In genomic region chr2:85278361-85278760, GRCh38 we compare ENCODE assay signal across 19 cellular contexts. TPM values are rescaled to one million over a fixed set of nuclear protein-coding genes. Genes with fewer than 3 reads are reported as not detected.
DNase-seq lines count a peak whose midpoint lies in the region; ATAC-seq and TF ChIP-seq lines count a peak whose summit lies in the region.
"Had no signal": no experiment of that assay in that cellular context is flagged by ENCODE, and none has a peak within 500 bp of the region (broad histone marks: within the 10 kb centered on the region; RNA-seq: fewer than 3 reads in every experiment).

No MANE protein-coding gene starts in this region.

- no peaks in the 10 kb centered on the region for H3K9me3 Mint-ChIP-seq in Caco-2 (ENCODE audit: unreplicated experiment)
- H3K9me3 Mint-ChIP-seq: activated naive CD4-positive, alpha-beta T cell treated with anti-CD3 and anti-CD28 coated beads, Interleukin-2, amount 50 U/mL, for 24 hours; central memory CD8-positive, alpha-beta T cell had no signal

- H4K20me1 ChIP-seq in Karpas-422 (ENCODE audit: insufficient read depth, low read depth, low read length): no peaks in the 10 kb centered on the region

- POLR2A ChIA-PET in Caco-2 (lab: Charles Lee): no interaction called here

- no peak overlapping the region for H3K27ac Mint-ChIP-seq in Caco-2 (ENCODE audit: unreplicated experiment)
- H3K27ac Mint-ChIP-seq: activated naive CD4-positive, alpha-beta T cell treated with anti-CD3 and anti-CD28 coated beads, Interleukin-2, amount 50 U/mL, for 24 hours had no signal

- H3K79me2 ChIP-seq in Karpas-422 (ENCODE audit: low read length): no peaks in the 10 kb centered on the region

- H3K9me3 ChIP-seq in adipocyte (ENCODE audit: control insufficient read depth, low read length) (no peaks in the 10 kb centered on the region), gastrocnemius medialis (no peaks in the 10 kb centered on the region), Karpas-422 (ENCODE audit: low read length) (no peaks in the 10 kb centered on the region), Caco-2 (no peaks in the 10 kb centered on the region)
- H3K9me3 ChIP-seq: mucosa of descending colon, upper lobe of right lung had no signal

- intact Hi-C loops in gastrocnemius medialis (cut with DNase I; ENCODE audit: low total_unique reads) (loop anchor here (2.0 kb wide), 1 partner anchor 30 kb away; no protein-coding TSS in a partner anchor), Caco-2 (cut with micrococcal nuclease; ENCODE audit: unreplicated experiment) (no loop called here)

- BruUV-seq in Caco-2 (replicated peaks; lab: Mats Ljungman, UMichigan): no TSS peak

- H3K27me3 Mint-ChIP-seq in Caco-2 (ENCODE audit: insufficient read depth, unreplicated experiment): no peaks in the 10 kb centered on the region
- H3K27me3 Mint-ChIP-seq: activated naive CD4-positive, alpha-beta T cell treated with anti-CD3 and anti-CD28 coated beads, Interleukin-2, amount 50 U/mL, for 24 hours had no signal

- peak overlapping the region in 3 of 4 donors; percentile 37 to 53 (median 43) for H3K27ac ChIP-seq in gastrocnemius medialis
- no peak overlapping the region for H3K27ac ChIP-seq in Karpas-422 (ENCODE audit: low read length)
- H3K27ac ChIP-seq: C4-2B had no signal

- no peak for TF ChIP-seq CTCF in fibroblast of mammary gland (conservative IDR thresholded peaks at IDR 0.05; ENCODE audit: control insufficient read depth, insufficient read depth, low read depth, low read length)
- TF ChIP-seq CTCF in gastrocnemius medialis (IDR thresholded peaks at IDR 0.05 in 4 of 5, conservative IDR thresholded peaks at IDR 0.05 in 1 of 5): no peak
- no peak for TF ChIP-seq CTCF in Caco-2 (IDR thresholded peaks at IDR 0.05; ENCODE audit: insufficient read depth in 1 of 2, low read depth in 1 of 2, low read length in 1 of 2, severe bottlenecking in 1 of 2, unreplicated experiment in 1 of 2)

- H3K9ac ChIP-seq in adipocyte (ENCODE audit: low read length): no peak overlapping the region
- H3K9ac ChIP-seq in Karpas-422 (ENCODE audit: low read length): no peak overlapping the region

- in situ Hi-C loops in gastrocnemius medialis (cut with MboI; ENCODE audit: low sequenced_read_pairs in 4 of 4): loop anchor here in 1 of 4 donors (10.0 to 25.0 kb wide), 2 partner anchors 154 to 791 kb away; no protein-coding TSS in a partner anchor

- DNase-seq in EL (peak; percentile 56), adipocyte (ENCODE audit: low read depth) (peak; percentile 69), fibroblast of mammary gland (ENCODE audit: low read depth) (peak; percentile 75), gastrocnemius medialis (no peak), Karpas-422 (no peak), midbrain (lab: John Stamatoyannopoulos, UW) (no peak), activated gamma-delta T cell (lab: John Stamatoyannopoulos, UW) (no peak), Caco-2 (no peak)
- DNase-seq: activated CD4-positive, CD25-positive, alpha-beta regulatory T cell; activated CD8-positive, alpha-beta memory T cell treated with anti-CD3 and anti-CD28 coated beads, Interleukin-2, amount 50 U/mL, for 4 hours; erythroblast; NCI-H446 treated with DMSO at 0.1 percent for 48 hours; upper lobe of right lung had no signal

- CTCF ChIA-PET in Caco-2 (lab: Charles Lee): no interaction called here

- no peak overlapping the region for H3K4me3 Mint-ChIP-seq in Caco-2 (ENCODE audit: unreplicated experiment)
- H3K4me3 Mint-ChIP-seq: activated naive CD4-positive, alpha-beta T cell treated with anti-CD3 and anti-CD28 coated beads, Interleukin-2, amount 50 U/mL, for 24 hours; central memory CD8-positive, alpha-beta T cell had no signal

- H3K4me3 ChIP-seq in adipocyte (ENCODE audit: low read length) (peak overlapping the region; percentile 31), fibroblast of mammary gland (ENCODE audit: control insufficient read depth, low read depth, low read length) (no peak overlapping the region), gastrocnemius medialis (no peak overlapping the region), Karpas-422 (ENCODE audit: low read length) (no peak overlapping the region), Caco-2 (ENCODE audit: low read depth, low read length) (no peak overlapping the region)
- H3K4me3 ChIP-seq: GM12878, mucosa of descending colon, upper lobe of right lung had no signal

- no peaks in the 10 kb centered on the region for H3K36me3 Mint-ChIP-seq in Caco-2 (ENCODE audit: insufficient read depth, unreplicated experiment)
- H3K36me3 Mint-ChIP-seq: activated naive CD4-positive, alpha-beta T cell treated with anti-CD3 and anti-CD28 coated beads, Interleukin-2, amount 50 U/mL, for 24 hours had no signal

- H3K4me2 ChIP-seq in Karpas-422 (ENCODE audit: low read depth, low read length, poor library complexity, severe bottlenecking): no peak overlapping the region

- H3K27me3 ChIP-seq in adipocyte (replicated peaks; ENCODE audit: control insufficient read depth, insufficient read depth, low read length) (no peaks in the 10 kb centered on the region), gastrocnemius medialis (no peaks in the 10 kb centered on the region), Karpas-422 (ENCODE audit: low read length) (no peaks in the 10 kb centered on the region), Caco-2 (replicated peaks; ENCODE audit: control insufficient read depth, insufficient read depth, low read length) (no peaks in the 10 kb centered on the region)
- H3K27me3 ChIP-seq: upper lobe of right lung had no signal

- no peak for ATAC-seq in gastrocnemius medialis
- ATAC-seq: HepG2 had no signal

- H3K4me1 Mint-ChIP-seq in Caco-2 (ENCODE audit: low read depth, unreplicated experiment): peaks cover 5% of the 10 kb centered on the region
- H3K4me1 Mint-ChIP-seq: activated naive CD4-positive, alpha-beta T cell treated with anti-CD3 and anti-CD28 coated beads, Interleukin-2, amount 50 U/mL, for 24 hours; central memory CD8-positive, alpha-beta T cell had no signal

- H3K36me3 ChIP-seq in adipocyte (ENCODE audit: control insufficient read depth, insufficient read depth, low read length, severe bottlenecking) (no peaks in the 10 kb centered on the region), gastrocnemius medialis (no peaks in the 10 kb centered on the region), Karpas-422 (ENCODE audit: insufficient read depth, low read length) (no peaks in the 10 kb centered on the region), Caco-2 (ENCODE audit: control insufficient read depth, insufficient read depth, low read length) (no peaks in the 10 kb centered on the region)
- H3K36me3 ChIP-seq: upper lobe of right lung had no signal

- no peaks in the 10 kb centered on the region for H3K9me2 ChIP-seq in Karpas-422 (replicated peaks; ENCODE audit: insufficient read depth, low read length)

- no peak overlapping the region for H2AFZ ChIP-seq in Karpas-422 (ENCODE audit: low read length)

- H3K4me1 ChIP-seq in adipocyte (ENCODE audit: control insufficient read depth, insufficient read depth, low read length) (peaks cover 30% of the 10 kb centered on the region), gastrocnemius medialis (peaks cover 13 to 19% of the 10 kb centered on the region in 2 donors), Karpas-422 (ENCODE audit: low read length) (peaks cover 7% of the 10 kb centered on the region), Caco-2 (peaks cover 22% of the 10 kb centered on the region)

- no peak for TF ChIP-seq POLR2A in gastrocnemius medialis (IDR thresholded peaks at IDR 0.05)

RNA-seq across cellular contexts. Expression of gene TGOLN2, which starts 49.4 kb away (rescaled TPM):
- total RNA-seq in gastrocnemius medialis (10 to 100 TPM; 29.5 to 81.7 (median 61.9) TPM), Caco-2 (2022) (109 and 119 TPM in 2 replicates)
- 130 and 150 TPM in 2 replicates for total RNA-seq in Karpas-422 (2014; rRNA removed; shearing (Covaris generic); ENCODE audit: low replicate concordance)

Comparison
In these comparisons a context has a peak if more than half of its experiments do, and no peak if none do; other contexts are left out.
1. DNase-seq: peak in EL (single experiment), adipocyte (single experiment) and fibroblast of mammary gland (single experiment); none in gastrocnemius medialis (0 of 2), Karpas-422 (single experiment), midbrain (single experiment), activated gamma-delta T cell (single experiment) and Caco-2 (0 of 2).